10 cellular contexts compared by ENCODE assay signal in genomic region chr6:118768904-118769325, GRCh38.
DNase-seq lines count a peak whose midpoint lies in the region; ATAC-seq and TF ChIP-seq lines count a peak whose summit lies in the region.
"Had no signal": no experiment of that assay in that cellular context is flagged by ENCODE, and none has a peak within 500 bp of the region (broad histone marks: within the 10 kb centered on the region; RNA-seq: fewer than 3 reads in every experiment).

No MANE protein-coding gene starts in this region.

- H3K4me1 Mint-ChIP-seq in activated CD8-positive, alpha-beta T cell treated with anti-CD3 and anti-CD28 coated beads for 36 hours (ENCODE audit: low read depth): peaks cover 28% of the 10 kb centered on the region

- TF ChIP-seq CTCF in activated CD8-positive, alpha-beta T cell treated with anti-CD3 and anti-CD28 coated beads for 36 hours (IDR thresholded peaks at IDR 0.05): no peak
- no peak for TF ChIP-seq CTCF in left lung (IDR thresholded peaks at IDR 0.05)
- no peak for TF ChIP-seq CTCF in breast epithelium (IDR thresholded peaks at IDR 0.05)

- H3K9me3 ChIP-seq in left lung (no peaks in the 10 kb centered on the region), breast epithelium (no peaks in the 10 kb centered on the region)

- no peaks in the 10 kb centered on the region for H3K36me3 Mint-ChIP-seq in activated CD8-positive, alpha-beta T cell treated with anti-CD3 and anti-CD28 coated beads for 36 hours (ENCODE audit: low read depth)

- peak overlapping the region; percentile 16 to 90 for H3K27ac ChIP-seq in left lung
- H3K27ac ChIP-seq in breast epithelium: no peak overlapping the region
- H3K27ac ChIP-seq: C4-2B had no signal

- H3K4me1 ChIP-seq in left lung (peaks cover 0 to 41% of the 10 kb centered on the region in 2 donors), breast epithelium (peaks cover 0 to 9% of the 10 kb centered on the region in 2 donors)

- peak overlapping the region; percentile 34 for H3K4me3 Mint-ChIP-seq in activated CD8-positive, alpha-beta T cell treated with anti-CD3 and anti-CD28 coated beads for 36 hours

- no peaks in the 10 kb centered on the region for H3K27me3 Mint-ChIP-seq in activated CD8-positive, alpha-beta T cell treated with anti-CD3 and anti-CD28 coated beads for 36 hours

- CTCF ChIA-PET in activated CD8-positive, alpha-beta T cell treated with anti-CD3 and anti-CD28 coated beads for 36 hours (lab: Charles Lee): interaction anchor here (0.6 to 2.4 kb wide), 7 partner anchors 9 to 204 kb away, joined by 3 to 11 read pairs (median 3); no protein-coding TSS in a partner anchor

- H3K9me3 Mint-ChIP-seq in activated CD8-positive, alpha-beta T cell treated with anti-CD3 and anti-CD28 coated beads for 36 hours: no peaks in the 10 kb centered on the region

- H3K4me3 ChIP-seq in left lung (no peak overlapping the region), breast epithelium (no peak overlapping the region)

- no peak for TF ChIP-seq POLR2A in breast epithelium (IDR thresholded peaks at IDR 0.05)

- no peaks in the 10 kb centered on the region for H3K27me3 ChIP-seq in left lung
- H3K27me3 ChIP-seq in breast epithelium: no peaks in the 10 kb centered on the region

- POLR2A ChIA-PET in activated CD8-positive, alpha-beta T cell treated with anti-CD3 and anti-CD28 coated beads for 36 hours (lab: Charles Lee): interaction anchor here (0.8 to 2.0 kb wide), 9 partner anchors 9 to 203 kb away, joined by 3 to 12 read pairs (median 4); no protein-coding TSS in a partner anchor

- H3K27ac Mint-ChIP-seq in activated CD8-positive, alpha-beta T cell treated with anti-CD3 and anti-CD28 coated beads for 36 hours: peak overlapping the region; percentile 92

- peak; percentile 22 for DNase-seq in stimulated activated CD4-positive, alpha-beta T cell treated with anti-CD3 and anti-CD28 coated beads, Interleukin-1b, Interleukin-23, amount 100 ng/mL, for 48 hours
- DNase-seq in stimulated activated CD4-positive, alpha-beta T cell treated with anti-CD3 and anti-CD28 coated beads, Interleukin-4, amount 100 ng/mL, for 1 hour: no peak
- DNase-seq in activated CD8-positive, alpha-beta T cell treated with anti-CD3 and anti-CD28 coated beads for 36 hours: peak; percentile 71
- DNase-seq in left lung (no peak), AG08395 (ENCODE audit: low spot score) (no peak), NCI-H2107 treated with DMSO at 0.1 percent for 48 hours (lab: John Stamatoyannopoulos, UW; ENCODE audit: unreplicated experiment) (no peak), breast epithelium (ENCODE audit: low spot score in 2 of 2) (no peak)
- DNase-seq: NK-92 treated with Interleukin-12 subunit alpha and Interleukin-12 subunit beta, amount 100 ng/mL, for 24 hours had no signal

- intact Hi-C loops in activated CD8-positive, alpha-beta T cell treated with anti-CD3 and anti-CD28 coated beads for 36 hours (cut with micrococcal nuclease): no loop called here
- intact Hi-C loops in left lung (cut with DNase I): no loop called here
- intact Hi-C loops in breast epithelium (cut with DNase I; ENCODE audit: low total_unique reads): no loop called here

- no peaks in the 10 kb centered on the region for H3K36me3 ChIP-seq in left lung
- H3K36me3 ChIP-seq in breast epithelium: no peaks in the 10 kb centered on the region

- peak; percentile 82 for ATAC-seq in activated CD8-positive, alpha-beta T cell treated with anti-CD3 and anti-CD28 coated beads for 36 hours
- peak; percentile 41 for ATAC-seq in left lung
- no peak for ATAC-seq in HG02981 (IDR thresholded peaks at IDR 0.05; ENCODE audit: unreplicated experiment)

Comparison
In these comparisons a context has a peak if more than half of its experiments do, and no peak if none do; other contexts are left out.
1. DNase-seq: peak in stimulated activated CD4-positive, alpha-beta T cell treated with anti-CD3 and anti-CD28 coated beads, Interleukin-1b, Interleukin-23, amount 100 ng/mL, for 48 hours (single experiment) and activated CD8-positive, alpha-beta T cell treated with anti-CD3 and anti-CD28 coated beads for 36 hours (single experiment); none in stimulated activated CD4-positive, alpha-beta T cell treated with anti-CD3 and anti-CD28 coated beads, Interleukin-4, amount 100 ng/mL, for 1 hour (single experiment), left lung (0 of 2), AG08395 (single experiment), NCI-H2107 treated with DMSO at 0.1 percent for 48 hours (single experiment) and breast epithelium (0 of 2).
2. H3K27ac ChIP-seq: peak in left lung (2 of 2); none in breast epithelium (0 of 2).